1 cellular context compared by ENCODE assay signal in the genomic region with DNA sequence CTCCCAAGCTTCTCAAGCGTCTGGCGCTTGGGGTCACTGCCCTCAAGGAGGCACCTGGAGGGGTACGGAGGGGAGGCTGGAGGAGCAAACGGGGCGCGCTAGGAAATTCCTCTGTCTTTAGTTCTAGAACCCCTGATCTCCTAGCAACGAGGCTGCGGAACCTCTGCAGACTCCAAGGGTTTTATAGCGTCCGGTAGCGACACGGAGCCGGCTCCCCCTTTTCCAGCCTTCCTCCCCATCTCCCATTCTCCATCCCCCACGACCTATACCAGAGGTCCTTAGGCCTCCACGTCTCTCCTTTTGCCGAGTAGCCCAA.
TF ChIP-seq lines count a peak whose summit lies in the region.

No MANE protein-coding gene starts in this region.

TF ChIP-seq in endothelial cell of umbilical vein, 7 proteins besides CTCF, POLR2A, EP300 and RAD21:
- TF ChIP-seq FOS (IDR thresholded peaks at IDR 0.05; ENCODE audit: borderline replicate concordance, insufficient read depth, low read length) (no peak), MYC (IDR thresholded peaks at IDR 0.05; ENCODE audit: low read depth, low read length) (no peak), EZH2 (IDR thresholded peaks at IDR 0.05; ENCODE audit: borderline replicate concordance, low read depth, low read length, severe bottlenecking) (no peak), POLR2AphosphoS5 (IDR thresholded peaks at IDR 0.05; ENCODE audit: insufficient read depth, low read depth, low read length) (no peak), GATA2 (IDR thresholded peaks at IDR 0.05; ENCODE audit: insufficient read depth, insufficient read length, low read depth, low read length) (no peak), JUN (IDR thresholded peaks at IDR 0.05; ENCODE audit: borderline replicate concordance, insufficient read depth, insufficient read length, low read depth) (no peak)
- TF ChIP-seq, protein P1, sequence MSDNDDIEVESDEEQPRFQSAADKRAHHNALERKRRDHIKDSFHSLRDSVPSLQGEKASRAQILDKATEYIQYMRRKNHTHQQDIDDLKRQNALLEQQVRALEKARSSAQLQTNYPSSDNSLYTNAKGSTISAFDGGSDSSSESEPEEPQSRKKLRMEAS (IDR thresholded peaks at IDR 0.05; ENCODE audit: insufficient read depth, insufficient read length): no peak
